Comparison of ENCODE assay signal across 20 cellular contexts in genomic region chr2:238484522-238485452, GRCh38. TPM values are rescaled to one million over a fixed set of nuclear protein-coding genes. Genes with fewer than 3 reads are reported as not detected.
DNase-seq lines count a peak whose midpoint lies in the region; ATAC-seq and TF ChIP-seq lines count a peak whose summit lies in the region.
"Had no signal": no experiment of that assay in that cellular context is flagged by ENCODE, and none has a peak within 500 bp of the region (broad histone marks: within the 10 kb centered on the region; RNA-seq: fewer than 3 reads in every experiment).

No MANE protein-coding gene starts in this region.

- H3K27ac ChIP-seq in esophagus muscularis mucosa (replicated peaks in 1 of 4): no peak overlapping the region
- no peak overlapping the region for H3K27ac ChIP-seq in A673 (ENCODE audit: low read depth, low read length, poor library complexity, severe bottlenecking)
- H3K27ac ChIP-seq: 22Rv1; BLaER1 treated with 17β-estradiol and CSF1 and Interleukin-3, amounts not matched to agents 10 nM and 100 nM; PC-9 had no signal

- intact Hi-C loops in esophagus muscularis mucosa (cut with DNase I): no loop called here
- intact Hi-C loops in posterior vena cava (cut with DNase I): no loop called here
- intact Hi-C loops in A673 (cut with micrococcal nuclease; ENCODE audit: unreplicated experiment): no loop called here

- DNase-seq in DMS53 (lab: John Stamatoyannopoulos, UW) (peak; percentile 23), DMS53 treated with DMSO at 0.1 percent for 48 hours (lab: John Stamatoyannopoulos, UW; ENCODE audit: unreplicated experiment) (no peak), KBM-7 (peak; percentile 8), esophagus muscularis mucosa (ENCODE audit: extremely low spot score) (peak; percentile 50), posterior vena cava (ENCODE audit: low spot score) (peak; percentile 70), A673 (ENCODE audit: low spot score) (no peak)
- DNase-seq: DMS 273 treated with DMSO at 0.1 percent for 48 hours, EL, Karpas-422, MM.1S, NCI-H1105 treated with DMSO at 0.1 percent for 48 hours, NCI-H187, NCI-H446, NCI-H748 treated with DMSO at 0.1 percent for 48 hours, PC-9, SHP77 treated with DMSO at 0.1 percent for 48 hours had no signal

- H3K4me1 ChIP-seq in esophagus muscularis mucosa (no peaks in the 10 kb centered on the region), A673 (ENCODE audit: insufficient read depth, low read length, poor library complexity, severe bottlenecking) (no peaks in the 10 kb centered on the region)

- CTCF ChIA-PET in A673 (lab: Charles Lee): no interaction called here

- TF ChIP-seq EP300 in esophagus muscularis mucosa (IDR thresholded peaks at IDR 0.05): no peak

- H3K27me3 ChIP-seq in esophagus muscularis mucosa: no peaks in the 10 kb centered on the region
- H3K27me3 ChIP-seq in A673 (replicated peaks; ENCODE audit: insufficient read depth, low read depth, low read length, poor library complexity): no peaks in the 10 kb centered on the region
- H3K27me3 ChIP-seq: BLaER1 treated with 17β-estradiol and CSF1 and Interleukin-3, amounts not matched to agents 10 nM and 100 nM had no signal

- in situ Hi-C loops in KBM-7 (cut with MboI; ENCODE audit: low pct_unique_long_range_greater_than_20kb, low sequenced_read_pairs): no loop called here

- TF ChIP-seq CTCF in esophagus muscularis mucosa (IDR thresholded peaks at IDR 0.05): no peak
- TF ChIP-seq CTCF in A673 (conservative IDR thresholded peaks at IDR 0.05; ENCODE audit: low read depth, low read length): no peak

- H3K36me3 ChIP-seq in esophagus muscularis mucosa (no peaks in the 10 kb centered on the region), A673 (ENCODE audit: insufficient read depth, low read length, poor library complexity, severe bottlenecking) (no peaks in the 10 kb centered on the region)
- H3K36me3 ChIP-seq: BLaER1 treated with 17β-estradiol and CSF1 and Interleukin-3, amounts not matched to agents 10 nM and 100 nM had no signal

- H3K4me3 ChIP-seq in esophagus muscularis mucosa (no peak overlapping the region), A673 (ENCODE audit: low read depth, low read length, poor library complexity, severe bottlenecking) (no peak overlapping the region)
- H3K4me3 ChIP-seq: BLaER1 treated with 17β-estradiol and CSF1 and Interleukin-3, amounts not matched to agents 10 nM and 100 nM; PC-9 had no signal

- H3K9me3 ChIP-seq in esophagus muscularis mucosa: peaks cover 0 to 14% (median 10%) of the 10 kb centered on the region in 4 donors
- no peaks in the 10 kb centered on the region for H3K9me3 ChIP-seq in A673 (ENCODE audit: low read depth, low read length, poor library complexity, severe bottlenecking)

- POLR2A ChIA-PET in A673 (lab: Charles Lee; ENCODE audit: low non-redundant PET): no interaction called here

- no peak for TF ChIP-seq POLR2A in esophagus muscularis mucosa (IDR thresholded peaks at IDR 0.05; ENCODE audit: low read depth)

- WGBS in esophagus muscularis mucosa: 88% methylated on average over 20 of the region's 23 CpGs

- BruUV-seq in A673 (replicated peaks; lab: Mats Ljungman, UMichigan): no TSS peak

- no peak for ATAC-seq in HG03521 (IDR thresholded peaks at IDR 0.05; ENCODE audit: unreplicated experiment)
- no peak for ATAC-seq in GM19324 (IDR thresholded peaks at IDR 0.05; ENCODE audit: low FRiP score, unreplicated experiment)

RNA-seq across cellular contexts. Expression of gene ASB1, which starts 58.1 kb away (rescaled TPM):
- total RNA-seq in esophagus muscularis mucosa (10 to 100 TPM; 19.9 to 42.1 (median 33.9) TPM), posterior vena cava (10 to 100 TPM; 36.3 to 39.7 TPM), A673 (2021) (36.9 and 43.7 TPM in 2 replicates)

Comparison
In these comparisons a context has a peak if more than half of its experiments do, and no peak if none do; other contexts are left out.
1. DNase-seq: peak in DMS53 (single experiment), KBM-7 (single experiment), esophagus muscularis mucosa (single experiment) and posterior vena cava (single experiment); none in DMS53 treated with DMSO at 0.1 percent for 48 hours (single experiment) and A673 (single experiment).